In the genomic region with DNA sequence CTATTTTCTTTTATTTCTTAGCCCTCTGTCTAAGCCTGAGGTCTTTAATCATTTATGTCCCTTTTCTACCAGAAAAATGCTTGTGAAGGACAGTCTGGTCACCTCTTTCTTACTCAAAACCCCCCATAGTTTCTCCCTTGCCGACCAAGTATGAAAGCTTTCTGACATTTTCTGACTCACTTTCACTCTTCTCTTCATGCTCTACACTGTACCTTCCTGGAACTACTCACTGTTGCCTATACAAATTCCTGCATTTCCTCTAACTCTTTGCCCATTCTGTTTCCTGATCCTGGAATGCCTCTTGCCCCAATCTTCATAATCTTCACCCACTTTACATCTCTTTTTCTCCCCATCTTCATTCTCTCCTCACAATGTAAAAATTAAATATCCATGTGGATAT, we compare ENCODE assay signal across 11 cellular contexts.
"Had no signal": no experiment of that assay in that cellular context is flagged by ENCODE, and none has a peak within 500 bp of the region (broad histone marks: within the 10 kb centered on the region; RNA-seq: fewer than 3 reads in every experiment).

No MANE protein-coding gene starts in this region.

- DNase-seq: activated effector memory CD4-positive, alpha-beta T cell treated with anti-CD3 and anti-CD28 coated beads, Interleukin-2, amount 50 U/mL, for 16 hours; activated T-cell treated with anti-CD3 and anti-CD28 coated beads, Interleukin-2, amount 50 U/mL, for 4 hours; amygdala; caudate nucleus; cortex of kidney; effector memory CD4-positive, alpha-beta T cell; immature natural killer cell; nephron progenitor cell; psoas muscle; sigmoid colon had no signal

- H3K4me3 ChIP-seq: psoas muscle, sigmoid colon, thoracic aorta had no signal

- H3K9me3 ChIP-seq: sigmoid colon had no signal

- H3K4me1 ChIP-seq: psoas muscle, sigmoid colon had no signal

- H3K27me3 ChIP-seq: sigmoid colon had no signal

- H3K36me3 ChIP-seq: sigmoid colon, thoracic aorta had no signal

- H3K27ac ChIP-seq: psoas muscle, sigmoid colon, thoracic aorta had no signal
